9 cellular contexts compared by ENCODE assay signal in the genomic region with DNA sequence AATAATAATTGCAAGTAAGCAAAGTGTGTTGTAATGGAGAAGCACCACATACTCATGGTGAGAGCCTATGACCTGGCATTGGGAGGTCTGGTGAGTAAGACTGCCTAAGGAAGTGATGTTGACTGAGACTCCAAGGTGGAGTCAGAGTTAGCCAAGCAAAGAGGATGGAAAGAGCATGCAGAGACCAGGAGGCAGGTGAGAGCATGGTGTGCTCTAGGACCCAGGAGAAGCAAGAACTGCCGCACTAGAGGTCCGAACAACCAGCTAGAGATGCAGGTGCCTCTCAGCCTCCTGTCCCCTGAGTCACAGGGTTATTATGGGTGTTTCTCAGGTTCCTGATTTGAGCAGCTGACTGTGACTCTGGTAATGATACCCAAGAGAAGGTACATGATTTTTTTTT. TPM values are rescaled to one million over a fixed set of nuclear protein-coding genes. Genes with fewer than 3 reads are reported as not detected.
DNase-seq lines count a peak whose midpoint lies in the region; ATAC-seq and TF ChIP-seq lines count a peak whose summit lies in the region.
"Had no signal": no experiment of that assay in that cellular context is flagged by ENCODE, and none has a peak within 500 bp of the region (broad histone marks: within the 10 kb centered on the region; RNA-seq: fewer than 3 reads in every experiment).

No MANE protein-coding gene starts in this region.

- no peaks in the 10 kb centered on the region for H3K9me3 ChIP-seq in T-helper 17 cell (ENCODE audit: control insufficient read depth, low read length, poor library complexity, severe bottlenecking)

- peaks cover 1% of the 10 kb centered on the region for H3K36me3 ChIP-seq in kidney epithelial cell (ENCODE audit: control insufficient read depth, insufficient read depth, low read length)

- no peaks in the 10 kb centered on the region for H3K27me3 Mint-ChIP-seq in T-helper 17 cell
- H3K27me3 Mint-ChIP-seq: activated naive CD8-positive, alpha-beta T cell had no signal

- ATAC-seq in HG02884 (IDR thresholded peaks at IDR 0.05; ENCODE audit: unreplicated experiment) (peak; percentile 75), T-helper 17 cell (peak; percentile 55), HG03135 (IDR thresholded peaks at IDR 0.05; ENCODE audit: unreplicated experiment) (no peak)

- no peak overlapping the region for H3K4me3 Mint-ChIP-seq in T-helper 17 cell
- H3K4me3 Mint-ChIP-seq: activated naive CD8-positive, alpha-beta T cell had no signal

- no peak overlapping the region for H3K4me3 ChIP-seq in kidney epithelial cell (ENCODE audit: low read depth, low read length)

- peaks cover 12% of the 10 kb centered on the region for H3K36me3 Mint-ChIP-seq in T-helper 17 cell (ENCODE audit: low read depth)

- no peak for TF ChIP-seq CTCF in kidney epithelial cell (IDR thresholded peaks at IDR 0.05; ENCODE audit: insufficient read depth, low read length, poor library complexity, severe bottlenecking)

- peak overlapping the region; percentile 94 for H3K27ac Mint-ChIP-seq in T-helper 17 cell

- H3K4me1 Mint-ChIP-seq in T-helper 17 cell = peaks cover 9% of the 10 kb centered on the region

- peak; percentile 49 for DNase-seq in stimulated activated CD4-positive, alpha-beta T cell treated with anti-CD3 and anti-CD28 coated beads, Interleukin-1b, Interleukin-23, amount 100 ng/mL, for 48 hours
- no peak for DNase-seq in stimulated activated CD4-positive, alpha-beta T cell treated with anti-CD3 and anti-CD28 coated beads, Interleukin-2, amount 100 ng/mL, for 48 hours
- DNase-seq in T-helper 17 cell (no peak), kidney epithelial cell (ENCODE audit: low read depth) (peak; percentile 91), occipital lobe (lab: John Stamatoyannopoulos, UW) (no peak)
- DNase-seq in stimulated activated CD4-positive, alpha-beta T cell treated with anti-CD3 and anti-CD28 coated beads, Interleukin-12 subunit alpha, Interleukin-12 subunit beta, amount 100 ng/mL, for 4 hours = no peak

- H3K27me3 ChIP-seq in kidney epithelial cell (ENCODE audit: control insufficient read depth, insufficient read depth, low read length) = no peaks in the 10 kb centered on the region

RNA-seq across cellular contexts. Expression of a gene that starts 27.3 kb away (rescaled TPM):
- total RNA-seq in T-helper 17 cell = 100 to 1,000 TPM; 143 to 158 TPM
- 21.8 and 24.1 TPM in 2 replicates for total RNA-seq in kidney epithelial cell
- total RNA-seq in occipital lobe = 3.9 TPM

RNA-seq across cellular contexts. Expression of a gene that starts 46.1 kb away (rescaled TPM):
- total RNA-seq in T-helper 17 cell = 10 to 100 TPM; 38.1 to 44.9 TPM
- total RNA-seq in kidney epithelial cell = 56.8 and 73.6 TPM in 2 replicates
- total RNA-seq in occipital lobe = 20.9 TPM

Comparison
In these comparisons a context has a peak if more than half of its experiments do, and no peak if none do; other contexts are left out.
1. DNase-seq: peak in stimulated activated CD4-positive, alpha-beta T cell treated with anti-CD3 and anti-CD28 coated beads, Interleukin-1b, Interleukin-23, amount 100 ng/mL, for 48 hours (single experiment) and kidney epithelial cell (single experiment); none in stimulated activated CD4-positive, alpha-beta T cell treated with anti-CD3 and anti-CD28 coated beads, Interleukin-2, amount 100 ng/mL, for 48 hours (0 of 2), T-helper 17 cell (0 of 3), occipital lobe (single experiment) and stimulated activated CD4-positive, alpha-beta T cell treated with anti-CD3 and anti-CD28 coated beads, Interleukin-12 subunit alpha, Interleukin-12 subunit beta, amount 100 ng/mL, for 4 hours (single experiment).